In the genomic region with DNA sequence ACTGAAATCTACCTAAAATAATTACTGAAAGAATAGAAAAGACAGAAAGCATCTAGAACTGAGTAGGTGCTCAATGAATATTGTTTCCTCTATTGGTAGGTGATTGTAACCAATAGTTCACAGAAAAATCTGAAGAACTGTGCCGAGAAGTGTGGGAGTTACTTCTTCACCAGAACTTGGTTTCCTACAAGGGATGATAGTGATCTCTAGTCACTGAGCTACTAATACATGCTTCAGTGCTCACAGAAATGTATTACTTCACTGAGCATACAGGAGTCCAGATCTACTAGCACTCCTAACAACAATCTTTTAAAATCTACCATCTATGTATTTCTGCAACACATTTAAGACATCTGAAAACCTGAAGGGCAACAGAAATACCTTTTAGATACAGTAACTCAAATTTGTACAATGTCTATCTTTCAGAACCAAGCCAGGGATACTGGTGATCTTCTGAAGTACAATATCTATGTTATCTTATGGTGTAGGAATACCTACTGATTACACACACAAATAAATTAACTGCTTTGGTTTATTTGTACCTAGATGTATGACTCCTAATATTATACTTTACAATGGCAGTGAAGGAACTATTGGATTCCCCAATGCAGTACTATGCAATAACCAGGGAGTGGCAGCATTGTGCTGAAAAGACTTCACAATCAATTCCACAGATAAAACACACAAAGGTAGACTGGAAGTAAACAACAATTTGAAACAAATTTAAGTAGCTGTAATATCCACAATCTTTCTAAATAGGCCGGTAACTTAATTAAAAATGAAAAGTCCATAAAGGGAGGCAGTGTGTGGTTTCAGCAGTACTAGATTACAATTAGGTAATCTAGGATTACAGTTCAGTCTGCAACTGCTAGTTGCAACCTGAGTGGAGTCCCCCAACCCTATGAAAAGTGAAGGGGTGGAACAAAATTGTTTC, we compare ENCODE assay signal across 8 cellular contexts.
A peak's percentile ranks its signal among the peaks of the same experiment; 100 is the strongest.
DNase-seq lines count a peak whose midpoint lies in the region; ATAC-seq, FAIRE-seq and TF ChIP-seq lines count a peak whose summit lies in the region.

No MANE protein-coding gene starts in this region.

- H2AFZ ChIP-seq in Karpas-422 (ENCODE audit: low read length) = no peak overlapping the region
- H2AFZ ChIP-seq in HepG2 (ENCODE audit: low read length) = no peak overlapping the region

- in situ Hi-C loops in G401 (cut with HindIII; ENCODE audit: low sequenced_read_pairs) (no loop called here), HepG2 (cut with HindIII; ENCODE audit: extremely low pct_ligation_motif_present, low pct_unique_long_range_greater_than_20kb) (loop anchor here (10.0 to 25.0 kb wide), 2 partner anchors 104 to 276 kb away; no protein-coding TSS in a partner anchor)

- intact Hi-C loops in A673 (cut with micrococcal nuclease; ENCODE audit: unreplicated experiment) = loop anchor here (1.0 to 5.0 kb wide), 4 partner anchors 36 to 290 kb away; no protein-coding TSS in a partner anchor
- intact Hi-C loops in HepG2 (cut with micrococcal nuclease; ENCODE audit: unreplicated experiment) = loop anchor here (1.0 to 5.0 kb wide), 3 partner anchors 110 to 286 kb away; no protein-coding TSS in a partner anchor

- H3K27ac ChIP-seq in A673 (ENCODE audit: low read depth, low read length, poor library complexity, severe bottlenecking) (peak overlapping the region; percentile 75), Karpas-422 (ENCODE audit: low read length) (no peak overlapping the region), HepG2 (ENCODE audit: extremely low read length, insufficient read depth, low read length) (peak overlapping the region; percentile 7), tibial nerve (no peak overlapping the region)

- WGBS in HepG2 (ENCODE audit: low lambda C conversion rate) = 52% methylated on average over 2 of the region's 2 CpGs
- 44 to 46% methylated on average over 2 of the region's 2 CpGs for WGBS in tibial nerve, 2 donors

- peak; percentile 93 for TF ChIP-seq CTCF in A673 (conservative IDR thresholded peaks at IDR 0.05; ENCODE audit: low read depth, low read length)
- TF ChIP-seq CTCF in HepG2 (CRISPR knock-in tag; IDR thresholded peaks at IDR 0.05) = peak; percentile 83
- peak; percentile 85 to 91 (median 90) for TF ChIP-seq CTCF in tibial nerve (IDR thresholded peaks at IDR 0.05)

- H3K79me2 ChIP-seq in Karpas-422 (ENCODE audit: low read length) (no peaks in the 10 kb centered on the region), HepG2 (ENCODE audit: insufficient read depth, low read length) (peaks cover 72% of the 10 kb centered on the region)

- H3K4me3 ChIP-seq in A673 (ENCODE audit: low read depth, low read length, poor library complexity, severe bottlenecking) (no peak overlapping the region), Karpas-422 (ENCODE audit: low read length) (no peak overlapping the region), HepG2 (replicated peaks in 1 of 3; ENCODE audit: insufficient read depth in 1 of 3, low read depth in 2 of 3, low read length in 3 of 3) (no peak overlapping the region), tibial nerve (no peak overlapping the region)

- no peaks in the 10 kb centered on the region for H3K9me2 ChIP-seq in Karpas-422 (replicated peaks; ENCODE audit: insufficient read depth, low read length)

- TF ChIP-seq EP300 in HepG2 (IDR thresholded peaks at IDR 0.05; ENCODE audit: low read depth in 2 of 2, low read length in 2 of 2) (no peak), HepG2 (CRISPR knock-in tag; IDR thresholded peaks at IDR 0.05; ENCODE audit: borderline replicate concordance) (no peak), tibial nerve (IDR thresholded peaks at IDR 0.05) (no peak)

- H3K9ac ChIP-seq in Karpas-422 (ENCODE audit: low read length) (no peak overlapping the region), HepG2 (ENCODE audit: insufficient read depth, low read depth, low read length) (no peak overlapping the region)

- H3K27me3 ChIP-seq in A673 (replicated peaks; ENCODE audit: insufficient read depth, low read depth, low read length, poor library complexity) (no peaks in the 10 kb centered on the region), Karpas-422 (ENCODE audit: low read length) (no peaks in the 10 kb centered on the region), HepG2 (ENCODE audit: control insufficient read depth in 1 of 2, insufficient read depth in 2 of 2, low read length in 2 of 2) (no peaks in the 10 kb centered on the region), tibial nerve (no peaks in the 10 kb centered on the region)

- H3K36me3 ChIP-seq in A673 (ENCODE audit: insufficient read depth, low read length, poor library complexity, severe bottlenecking) = peaks cover 8% of the 10 kb centered on the region
- no peaks in the 10 kb centered on the region for H3K36me3 ChIP-seq in Karpas-422 (ENCODE audit: insufficient read depth, low read length)
- H3K36me3 ChIP-seq in HepG2 (replicated peaks in 1 of 2; ENCODE audit: control insufficient read depth in 1 of 2, insufficient read depth in 2 of 2, low read length in 2 of 2) = peaks cover 10 to 28% of the 10 kb centered on the region in 2 experiments
- H3K36me3 ChIP-seq in tibial nerve = peaks cover 0 to 6% (median 0%) of the 10 kb centered on the region in 3 donors

- TF ChIP-seq POLR2A in HepG2 (IDR thresholded peaks at IDR 0.05; ENCODE audit: insufficient read depth in 1 of 2, low read depth in 2 of 2, low read length in 2 of 2) (no peak), tibial nerve (IDR thresholded peaks at IDR 0.05) (no peak)

- H3K9me3 ChIP-seq in A673 (ENCODE audit: low read depth, low read length, poor library complexity, severe bottlenecking) = no peaks in the 10 kb centered on the region
- H3K9me3 ChIP-seq in Karpas-422 (ENCODE audit: low read length) = no peaks in the 10 kb centered on the region
- H3K9me3 ChIP-seq in HepG2 (ENCODE audit: low read length) = no peaks in the 10 kb centered on the region
- H3K9me3 ChIP-seq in tibial nerve = no peaks in the 10 kb centered on the region

- peak; percentile 70 for TF ChIP-seq RAD21 in HepG2 (CRISPR knock-in tag; IDR thresholded peaks at IDR 0.05)

- BruUV-seq in A673 (replicated peaks; lab: Mats Ljungman, UMichigan) (no TSS peak), HepG2 (replicated peaks; lab: Mats Ljungman, UMichigan) (no TSS peak)

- FAIRE-seq in HepG2 (lab: Jason Lieb, UNC) = no peak

- no peak overlapping the region for H3K4me2 ChIP-seq in Karpas-422 (ENCODE audit: low read depth, low read length, poor library complexity, severe bottlenecking)
- H3K4me2 ChIP-seq in HepG2 (ENCODE audit: low read depth, low read length) = no peak overlapping the region

- CTCF ChIA-PET in A673 (lab: Charles Lee) = interaction anchor here (0.6 to 2.3 kb wide), 7 partner anchors 9 to 288 kb away, joined by 3 to 14 read pairs (median 3); no protein-coding TSS in a partner anchor
- CTCF ChIA-PET in HepG2 (lab: Yijun Ruan, JAX; ENCODE audit: low intra/inter-chr PET ratio, low total read pairs) = interaction anchor here (1.2 to 3.0 kb wide), 3 partner anchors 110 to 288 kb away, joined by 4 to 17 read pairs (median 16); no protein-coding TSS in a partner anchor

- H4K20me1 ChIP-seq in Karpas-422 (ENCODE audit: insufficient read depth, low read depth, low read length) (peaks cover 22% of the 10 kb centered on the region; the same call in 1 of the 2 replicates), HepG2 (ENCODE audit: insufficient read depth, low read length) (peaks cover 26% of the 10 kb centered on the region)

- H3K4me1 ChIP-seq in A673 (ENCODE audit: insufficient read depth, low read length, poor library complexity, severe bottlenecking) = peaks cover 72% of the 10 kb centered on the region
- H3K4me1 ChIP-seq in Karpas-422 (ENCODE audit: low read length) = peaks cover 8% of the 10 kb centered on the region
- peaks cover 57% of the 10 kb centered on the region for H3K4me1 ChIP-seq in HepG2 (ENCODE audit: insufficient read depth, low read length)
- H3K4me1 ChIP-seq in tibial nerve = peaks cover 0 to 14% (median 9%) of the 10 kb centered on the region in 4 donors

- ATAC-seq in HepG2 = peak; percentile 24; the same call in 2 of the 3 replicates
- ATAC-seq in GM21786 (IDR thresholded peaks at IDR 0.05; ENCODE audit: unreplicated experiment) = no peak

- POLR2A ChIA-PET in A673 (lab: Charles Lee; ENCODE audit: low non-redundant PET) (no interaction called here), HepG2 (lab: Yijun Ruan, JAX) (interaction anchor here (1.1 kb wide), 2 partner anchors 109 to 142 kb away, joined by 3 to 4 read pairs; no protein-coding TSS in a partner anchor)

- DNase-seq in A673 (ENCODE audit: low spot score) (peak; percentile 76), G401 (ENCODE audit: low spot score) (peak; percentile 79), Karpas-422 (peak; percentile 70), RPMI8226 (peak; percentile 51), cerebellar cortex (ENCODE audit: low spot score) (peak; percentile 79), HepG2 (ENCODE audit: low spot score) (peak; percentile 61), tibial nerve (ENCODE audit: low spot score in 2 of 2) (peak in 1 of 2 donors; percentile 34)

TF ChIP-seq in HepG2, 621 proteins besides CTCF, POLR2A, EP300 and RAD21 (continues in another document):
- TF ChIP-seq ZNF761 (CRISPR knock-in tag; conservative IDR thresholded peaks at IDR 0.05) = 0 out of 2 replicates have a peak, but pooled peaks have one; percentile 27
- TF ChIP-seq CEBPG (CRISPR knock-in tag; IDR thresholded peaks at IDR 0.05) = 0 out of 2 replicates have a peak, but pooled peaks have one; percentile 8
- TF ChIP-seq NFIC (IDR thresholded peaks at IDR 0.05; ENCODE audit: low read length) = no peak
- 0 out of 2 replicates have a peak, but pooled peaks have one; percentile 22 for TF ChIP-seq ZNF510 (CRISPR knock-in tag; IDR thresholded peaks at IDR 0.05; ENCODE audit: low read depth)
- no peak for TF ChIP-seq PLRG1 (conservative IDR thresholded peaks at IDR 0.05)
- no peak for TF ChIP-seq ZNF546 (CRISPR knock-in tag; conservative IDR thresholded peaks at IDR 0.05)
- TF ChIP-seq ONECUT2 (CRISPR knock-in tag; IDR thresholded peaks at IDR 0.05) = 0 out of 2 replicates have a peak, but pooled peaks have one; percentile 38
- peak; percentile 38; the same call in 1 of the 2 replicates for TF ChIP-seq SAP130 (CRISPR knock-in tag; IDR thresholded peaks at IDR 0.05; ENCODE audit: low read depth)
- peak; percentile 37; the same call in 1 of the 2 replicates for TF ChIP-seq FOXA3 (CRISPR knock-in tag; IDR thresholded peaks at IDR 0.05)
- TF ChIP-seq STAG1 (CRISPR knock-in tag; IDR thresholded peaks at IDR 0.05) = peak; percentile 86
- peak; percentile 93 for TF ChIP-seq SMC3 (IDR thresholded peaks at IDR 0.05; ENCODE audit: low read length)
- peak; percentile 52 for TF ChIP-seq BCL6 (CRISPR knock-in tag; IDR thresholded peaks at IDR 0.05)
- TF ChIP-seq SOX5 (CRISPR knock-in tag; IDR thresholded peaks at IDR 0.05; ENCODE audit: borderline replicate concordance) = peak; percentile 36; the same call in 1 of the 2 replicates

Comparison
In these comparisons a context has a peak if more than half of its experiments do, and no peak if none do; other contexts are left out.
1. H3K27ac ChIP-seq: peak in A673 (single experiment) and HepG2 (single experiment); none in Karpas-422 (single experiment) and tibial nerve (0 of 4).
2. Peak in every context shown above with its lines, with median percentiles within 50 percentile points of each other: CTCF ChIP-seq.